In the genomic region with DNA sequence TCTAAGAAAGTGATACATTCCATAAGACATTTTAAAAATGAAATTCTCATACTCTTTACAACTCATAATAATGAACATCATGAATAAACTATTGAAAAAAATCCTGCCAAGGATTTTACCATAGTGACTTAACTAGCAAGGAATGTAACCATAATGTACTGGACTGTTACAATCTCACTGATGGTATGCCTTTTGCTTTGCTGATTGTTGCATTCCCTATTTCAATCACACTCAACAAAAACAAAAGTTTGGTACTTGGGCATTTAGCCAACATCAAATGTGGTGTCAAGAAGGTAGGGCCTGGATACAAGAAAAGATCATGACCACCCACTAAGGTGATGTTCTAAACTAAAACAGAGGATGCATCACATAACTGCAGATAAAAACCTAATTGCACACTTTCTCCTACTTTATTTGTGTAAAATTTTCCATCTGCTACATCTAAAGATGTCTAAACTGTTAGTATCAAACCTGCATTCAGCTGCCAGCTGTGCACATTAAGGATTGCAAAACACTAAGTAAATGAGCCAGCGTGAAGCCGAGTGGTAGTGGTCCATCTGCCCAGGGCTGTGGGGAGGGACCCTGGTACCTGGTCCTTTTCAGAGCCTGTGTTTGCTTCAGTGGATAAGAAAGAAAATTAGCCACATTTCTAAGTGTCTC, we compare ENCODE assay signal across 15 cellular contexts.
DNase-seq lines count a peak whose midpoint lies in the region; ATAC-seq, FAIRE-seq and TF ChIP-seq lines count a peak whose summit lies in the region.
"Had no signal": no experiment of that assay in that cellular context is flagged by ENCODE, and none has a peak within 500 bp of the region (broad histone marks: within the 10 kb centered on the region; RNA-seq: fewer than 3 reads in every experiment).

No MANE protein-coding gene starts in this region.

- TF ChIP-seq CTCF in K562 (IDR thresholded peaks at IDR 0.05 in 2 of 3, conservative IDR thresholded peaks at IDR 0.05 in 1 of 3; ENCODE audit: insufficient read depth in 2 of 3, low read depth in 1 of 3, low read length in 3 of 3) (no peak), thyroid gland (IDR thresholded peaks at IDR 0.05) (no peak), PC-9 (conservative IDR thresholded peaks at IDR 0.05) (no peak)

- no peaks in the 10 kb centered on the region for H3K27me3 ChIP-seq in K562 (ENCODE audit: control insufficient read depth in 2 of 2, insufficient read depth in 2 of 2, low read length in 2 of 2)
- no peaks in the 10 kb centered on the region for H3K27me3 ChIP-seq in thyroid gland
- H3K27me3 ChIP-seq in PC-9 (ENCODE audit: insufficient read depth, low read depth): no peaks in the 10 kb centered on the region
- H3K27me3 ChIP-seq: transverse colon had no signal

- no peak for TF ChIP-seq RAD21 in K562 (CRISPR knock-in tag; conservative IDR thresholded peaks at IDR 0.05 in 1 of 2, IDR thresholded peaks at IDR 0.05 in 1 of 2)

- FAIRE-seq in K562 (lab: Jason Lieb, UNC) (peak; percentile 46), islet of Langerhans (lab: Jason Lieb, UNC) (peak; percentile 17), GM12892 (lab: Jason Lieb, UNC) (no peak)

- H3K36me3 ChIP-seq in K562 (ENCODE audit: control insufficient read depth, insufficient read depth, low read length) (no peaks in the 10 kb centered on the region), thyroid gland (no peaks in the 10 kb centered on the region), PC-9 (ENCODE audit: low read depth) (no peaks in the 10 kb centered on the region)
- H3K36me3 ChIP-seq: transverse colon had no signal

- no peak overlapping the region for H3K4me3 ChIP-seq in K562
- no peak overlapping the region for H3K4me3 ChIP-seq in thyroid gland (replicated peaks in 1 of 3)
- no peak overlapping the region for H3K4me3 ChIP-seq in PC-9
- H3K4me3 ChIP-seq: transverse colon had no signal

- POLR2A ChIA-PET in K562 (lab: Yijun Ruan, JAX): no interaction called here
- POLR2A ChIA-PET in PC-9 (lab: Charles Lee; ENCODE audit: unreplicated experiment): no interaction called here

- H3K9me3 ChIP-seq in K562 (replicated peaks; ENCODE audit: control insufficient read depth, insufficient read depth, low read depth, low read length) (no peaks in the 10 kb centered on the region), thyroid gland (no peaks in the 10 kb centered on the region), PC-9 (ENCODE audit: insufficient read depth, low read depth) (no peaks in the 10 kb centered on the region)
- H3K9me3 ChIP-seq: transverse colon had no signal

- H3K9me1 ChIP-seq in K562 (ENCODE audit: control insufficient read depth, insufficient read depth, low read length): no peaks in the 10 kb centered on the region

- no peak for ATAC-seq in K562
- ATAC-seq: activated naive CD8-positive, alpha-beta T cell treated with anti-CD3 and anti-CD28 coated beads, Interleukin-2, amount 50 U/mL, for 24 hours had no signal

- TF ChIP-seq POLR2A in K562 (conservative IDR thresholded peaks at IDR 0.05) (no peak), GM12892 (IDR thresholded peaks at IDR 0.05; ENCODE audit: low read depth, low read length) (no peak), thyroid gland (IDR thresholded peaks at IDR 0.05) (no peak)

- no peaks in the 10 kb centered on the region for H3K9me2 ChIP-seq in PC-9 (ENCODE audit: insufficient read depth)

- no peak for TF ChIP-seq EP300 in K562 (IDR thresholded peaks at IDR 0.05; ENCODE audit: low read length)

- DNase-seq in AG08395 (ENCODE audit: low spot score) (peak; percentile 54), NCI-H1694 treated with DMSO at 0.1 percent for 48 hours (lab: John Stamatoyannopoulos, UW) (peak; percentile 74), K562 (ENCODE audit: extremely low read depth in 1 of 4, low spot score in 3 of 4) (no peak), mucosa of gallbladder (ENCODE audit: low spot score) (no peak), GM12892 (ENCODE audit: insufficient read length) (no peak), thyroid gland (no peak), PC-9 (no peak)
- DNase-seq: activated CD8-positive, alpha-beta memory T cell treated with anti-CD3 and anti-CD28 coated beads, Interleukin-2, amount 50 U/mL, for 48 hours; activated naive CD8-positive, alpha-beta T cell treated with anti-CD3 and anti-CD28 coated beads, Interleukin-2, amount 50 U/mL, for 24 hours; GDM1; naive B cell; NCI-H2081 treated with DMSO at 0.1 percent for 48 hours; transverse colon had no signal

- H2AFZ ChIP-seq in K562 (ENCODE audit: low read depth, low read length): no peak overlapping the region
- no peak overlapping the region for H2AFZ ChIP-seq in PC-9

- 83% methylated on average over 2 of the region's 2 CpGs for WGBS in K562 (ENCODE audit: insufficient coverage, low coverage, missing lambda C conversion rate)
- WGBS in thyroid gland, 2 donors: 95 to 98% methylated on average over 2 of the region's 2 CpGs

- no peaks in the 10 kb centered on the region for H3F3A ChIP-seq in PC-9 (ENCODE audit: insufficient read depth, low read depth)

- H3K4me2 ChIP-seq in K562 (ENCODE audit: insufficient read depth, low read length) (no peak overlapping the region), PC-9 (no peak overlapping the region)

- no TSS peak for BruUV-seq in K562 (replicated peaks; lab: Mats Ljungman, UMichigan)
- BruUV-seq in PC-9 (replicated peaks; lab: Mats Ljungman, UMichigan): no TSS peak

- H3K4me1 ChIP-seq in K562 (replicated peaks in 1 of 2; ENCODE audit: control insufficient read depth in 2 of 2, insufficient read depth in 2 of 2, low read length in 2 of 2) (no peaks in the 10 kb centered on the region), thyroid gland (no peaks in the 10 kb centered on the region), PC-9 (replicated peaks; ENCODE audit: insufficient read depth) (no peaks in the 10 kb centered on the region)
- H3K4me1 ChIP-seq: transverse colon had no signal

- in situ Hi-C loops in K562 (cut with MboI): no loop called here

- no peak overlapping the region for H3K9ac ChIP-seq in K562 (ENCODE audit: insufficient read depth in 1 of 2, low read depth in 2 of 2, low read length in 2 of 2)

- H3K27ac ChIP-seq in K562 (ENCODE audit: extremely low read depth, low read depth, low read length) (no peak overlapping the region), thyroid gland (no peak overlapping the region), PC-9 (no peak overlapping the region)
- H3K27ac ChIP-seq: RWPE1 had no signal

- CTCF ChIA-PET in K562 (lab: Yijun Ruan, JAX; ENCODE audit: low intra/inter-chr PET ratio): no interaction called here
- CTCF ChIA-PET in PC-9 (lab: Charles Lee): no interaction called here

- H4K20me1 ChIP-seq in K562 (replicated peaks; ENCODE audit: control insufficient read depth, insufficient read depth, low read length): no peaks in the 10 kb centered on the region
- H4K20me1 ChIP-seq in PC-9 (ENCODE audit: insufficient read depth): no peaks in the 10 kb centered on the region

- intact Hi-C loops in K562 (cut with micrococcal nuclease) (no loop called here), thyroid gland (cut with DNase I) (no loop called here), PC-9 (cut with micrococcal nuclease; ENCODE audit: unreplicated experiment) (no loop called here)

- H3K79me2 ChIP-seq in K562 (ENCODE audit: control insufficient read depth, insufficient read depth, low read length) (no peaks in the 10 kb centered on the region), PC-9 (ENCODE audit: low read depth) (no peaks in the 10 kb centered on the region)

TF ChIP-seq in K562, 482 proteins besides CTCF, POLR2A, EP300 and RAD21 (continues in another document):
- TF ChIP-seq ZC3H8 (IDR thresholded peaks at IDR 0.05): no peak
- TF ChIP-seq, protein P1, sequence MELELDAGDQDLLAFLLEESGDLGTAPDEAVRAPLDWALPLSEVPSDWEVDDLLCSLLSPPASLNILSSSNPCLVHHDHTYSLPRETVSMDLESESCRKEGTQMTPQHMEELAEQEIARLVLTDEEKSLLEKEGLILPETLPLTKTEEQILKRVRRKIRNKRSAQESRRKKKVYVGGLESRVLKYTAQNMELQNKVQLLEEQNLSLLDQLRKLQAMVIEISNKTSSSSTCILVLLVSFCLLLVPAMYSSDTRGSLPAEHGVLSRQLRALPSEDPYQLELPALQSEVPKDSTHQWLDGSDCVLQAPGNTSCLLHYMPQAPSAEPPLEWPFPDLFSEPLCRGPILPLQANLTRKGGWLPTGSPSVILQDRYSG (tag; conservative IDR thresholded peaks at IDR 0.05; ENCODE audit: low read depth): no peak
- no peak for TF ChIP-seq ZNF311 (CRISPR knock-in tag; IDR thresholded peaks at IDR 0.05)
- TF ChIP-seq JUND (IDR thresholded peaks at IDR 0.05; ENCODE audit: borderline replicate concordance, low read depth, low read length): no peak
- TF ChIP-seq JUND (tag; IDR thresholded peaks at IDR 0.05; ENCODE audit: borderline replicate concordance, low read depth, low read length): no peak
- TF ChIP-seq ADNP (tag; IDR thresholded peaks at IDR 0.05): no peak
- TF ChIP-seq, protein P2, sequence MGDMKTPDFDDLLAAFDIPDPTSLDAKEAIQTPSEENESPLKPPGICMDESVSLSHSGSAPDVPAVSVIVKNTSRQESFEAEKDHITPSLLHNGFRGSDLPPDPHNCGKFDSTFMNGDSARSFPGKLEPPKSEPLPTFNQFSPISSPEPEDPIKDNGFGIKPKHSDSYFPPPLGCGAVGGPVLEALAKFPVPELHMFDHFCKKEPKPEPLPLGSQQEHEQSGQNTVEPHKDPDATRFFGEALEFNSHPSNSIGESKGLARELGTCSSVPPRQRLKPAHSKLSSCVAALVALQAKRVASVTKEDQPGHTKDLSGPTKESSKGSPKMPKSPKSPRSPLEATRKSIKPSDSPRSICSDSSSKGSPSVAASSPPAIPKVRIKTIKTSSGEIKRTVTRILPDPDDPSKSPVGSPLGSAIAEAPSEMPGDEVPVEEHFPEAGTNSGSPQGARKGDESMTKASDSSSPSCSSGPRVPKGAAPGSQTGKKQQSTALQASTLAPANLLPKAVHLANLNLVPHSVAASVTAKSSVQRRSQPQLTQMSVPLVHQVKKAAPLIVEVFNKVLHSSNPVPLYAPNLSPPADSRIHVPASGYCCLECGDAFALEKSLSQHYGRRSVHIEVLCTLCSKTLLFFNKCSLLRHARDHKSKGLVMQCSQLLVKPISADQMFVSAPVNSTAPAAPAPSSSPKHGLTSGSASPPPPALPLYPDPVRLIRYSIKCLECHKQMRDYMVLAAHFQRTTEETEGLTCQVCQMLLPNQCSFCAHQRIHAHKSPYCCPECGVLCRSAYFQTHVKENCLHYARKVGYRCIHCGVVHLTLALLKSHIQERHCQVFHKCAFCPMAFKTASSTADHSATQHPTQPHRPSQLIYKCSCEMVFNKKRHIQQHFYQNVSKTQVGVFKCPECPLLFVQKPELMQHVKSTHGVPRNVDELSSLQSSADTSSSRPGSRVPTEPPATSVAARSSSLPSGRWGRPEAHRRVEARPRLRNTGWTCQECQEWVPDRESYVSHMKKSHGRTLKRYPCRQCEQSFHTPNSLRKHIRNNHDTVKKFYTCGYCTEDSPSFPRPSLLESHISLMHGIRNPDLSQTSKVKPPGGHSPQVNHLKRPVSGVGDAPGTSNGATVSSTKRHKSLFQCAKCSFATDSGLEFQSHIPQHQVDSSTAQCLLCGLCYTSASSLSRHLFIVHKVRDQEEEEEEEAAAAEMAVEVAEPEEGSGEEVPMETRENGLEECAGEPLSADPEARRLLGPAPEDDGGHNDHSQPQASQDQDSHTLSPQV (IDR thresholded peaks at IDR 0.05): no peak
- no peak for TF ChIP-seq NR2C1 (IDR thresholded peaks at IDR 0.05)
- no peak for TF ChIP-seq NR2C1 (tag; IDR thresholded peaks at IDR 0.05)
- no peak for TF ChIP-seq TAL1 (IDR thresholded peaks at IDR 0.05)

Comparison
In these comparisons a context has a peak if more than half of its experiments do, and no peak if none do; other contexts are left out.
1. DNase-seq: peak in AG08395 (single experiment) and NCI-H1694 treated with DMSO at 0.1 percent for 48 hours (single experiment); none in K562 (0 of 4), mucosa of gallbladder (single experiment), GM12892 (single experiment), thyroid gland (0 of 2) and PC-9 (0 of 2).